ENCODE assay signal across 15 cellular contexts in genomic region chr15:85542488-85542887, GRCh38.
A peak's percentile ranks its signal among the peaks of the same experiment; 100 is the strongest.
DNase-seq lines count a peak whose midpoint lies in the region; TF ChIP-seq lines count a peak whose summit lies in the region.
"Had no signal": no experiment of that assay in that cellular context is flagged by ENCODE, and none has a peak within 500 bp of the region (broad histone marks: within the 10 kb centered on the region; RNA-seq: fewer than 3 reads in every experiment).

No MANE protein-coding gene starts in this region.

- POLR2A ChIA-PET in CD4-positive, alpha-beta memory T cell (lab: Charles Lee; ENCODE audit: partially characterized antibody), result no interaction called here

- H3K27me3 ChIP-seq in CD4-positive, alpha-beta memory T cell (ENCODE audit: insufficient read depth, low read length), result no peaks in the 10 kb centered on the region
- H3K27me3 ChIP-seq in mucosa of rectum (ENCODE audit: control insufficient read depth in 2 of 2, insufficient read depth in 2 of 2, low read length in 2 of 2) (no peaks in the 10 kb centered on the region), tibial nerve (no peaks in the 10 kb centered on the region)

- no peaks in the 10 kb centered on the region for H3K9me3 ChIP-seq in CD4-positive, alpha-beta memory T cell (ENCODE audit: control insufficient read depth in 1 of 2, low read length in 2 of 2)
- H3K9me3 ChIP-seq in mucosa of rectum (ENCODE audit: control insufficient read depth in 2 of 2, low read length in 2 of 2), result no peaks in the 10 kb centered on the region
- H3K9me3 ChIP-seq in tibial nerve, result no peaks in the 10 kb centered on the region

- H3K9me3 Mint-ChIP-seq in CD4-positive, alpha-beta memory T cell, result no peaks in the 10 kb centered on the region
- no peaks in the 10 kb centered on the region for H3K9me3 Mint-ChIP-seq in activated T-helper 2 cell treated with anti-CD3 and anti-CD28 coated beads, Interferon-gamma antibody, Interleukin-2, Interleukin-4, amounts not matched to agents 10 μg/mL and 5 μg/mL and 100 μg/mL, durations not matched to agents 14 hours and 24 hours and 36 hours
- no peaks in the 10 kb centered on the region for H3K9me3 Mint-ChIP-seq in type B pancreatic cell

- no peaks in the 10 kb centered on the region for H3K27me3 Mint-ChIP-seq in CD4-positive, alpha-beta memory T cell
- H3K27me3 Mint-ChIP-seq in activated T-helper 2 cell treated with anti-CD3 and anti-CD28 coated beads, Interferon-gamma antibody, Interleukin-2, Interleukin-4, amounts not matched to agents 10 μg/mL and 5 μg/mL and 100 μg/mL, durations not matched to agents 14 hours and 24 hours and 36 hours (ENCODE audit: low read depth), result no peaks in the 10 kb centered on the region
- H3K27me3 Mint-ChIP-seq in type B pancreatic cell, result no peaks in the 10 kb centered on the region

- 89 to 94% methylated on average over 3 of the region's 3 CpGs for WGBS in tibial nerve, 2 donors

- peaks cover 35% of the 10 kb centered on the region for H3K4me1 ChIP-seq in CD4-positive, alpha-beta memory T cell (ENCODE audit: insufficient read depth, low read length)
- peaks cover 40 to 43% of the 10 kb centered on the region in 2 donors for H3K4me1 ChIP-seq in mucosa of rectum (ENCODE audit: control insufficient read depth in 2 of 2, insufficient read depth in 2 of 2, low read length in 2 of 2)
- peaks cover 4 to 59% (median 34%) of the 10 kb centered on the region in 4 donors for H3K4me1 ChIP-seq in tibial nerve

- peaks cover 38 to 47% of the 10 kb centered on the region in 2 donors for H3K36me3 Mint-ChIP-seq in CD4-positive, alpha-beta memory T cell
- peaks cover 33% of the 10 kb centered on the region for H3K36me3 Mint-ChIP-seq in activated T-helper 2 cell treated with anti-CD3 and anti-CD28 coated beads, Interferon-gamma antibody, Interleukin-2, Interleukin-4, amounts not matched to agents 10 μg/mL and 5 μg/mL and 100 μg/mL, durations not matched to agents 14 hours and 24 hours and 36 hours (ENCODE audit: low read depth)
- peaks cover 20% of the 10 kb centered on the region for H3K36me3 Mint-ChIP-seq in type B pancreatic cell

- H3K36me3 ChIP-seq in CD4-positive, alpha-beta memory T cell (ENCODE audit: insufficient read depth, low read length), result no peaks in the 10 kb centered on the region
- H3K36me3 ChIP-seq in mucosa of rectum (ENCODE audit: control insufficient read depth in 2 of 2, insufficient read depth in 2 of 2, low read length in 2 of 2) (no peaks in the 10 kb centered on the region), tibial nerve (no peaks in the 10 kb centered on the region)

- H3K27ac Mint-ChIP-seq in CD4-positive, alpha-beta memory T cell, result peak overlapping the region in 6 of 7 donors; percentile 0 to 81 (median 27)
- peak overlapping the region; percentile 29 for H3K27ac Mint-ChIP-seq in activated T-helper 2 cell treated with anti-CD3 and anti-CD28 coated beads, Interferon-gamma antibody, Interleukin-2, Interleukin-4, amounts not matched to agents 10 μg/mL and 5 μg/mL and 100 μg/mL, durations not matched to agents 14 hours and 24 hours and 36 hours
- no peak overlapping the region for H3K27ac Mint-ChIP-seq in type B pancreatic cell

- no peak overlapping the region for H3K4me3 Mint-ChIP-seq in CD4-positive, alpha-beta memory T cell
- H3K4me3 Mint-ChIP-seq in activated T-helper 2 cell treated with anti-CD3 and anti-CD28 coated beads, Interferon-gamma antibody, Interleukin-2, Interleukin-4, amounts not matched to agents 10 μg/mL and 5 μg/mL and 100 μg/mL, durations not matched to agents 14 hours and 24 hours and 36 hours (ENCODE audit: low read depth), result no peak overlapping the region
- no peak overlapping the region for H3K4me3 Mint-ChIP-seq in type B pancreatic cell

- H3K27ac ChIP-seq in 22Rv1 (peak overlapping the region; percentile 97), mucosa of rectum (ENCODE audit: low read depth in 2 of 2, low read length in 2 of 2) (peak overlapping the region; percentile 91), tibial nerve (peak overlapping the region in 2 of 4 donors; percentile 7 to 78)
- H3K27ac ChIP-seq in CD4-positive, alpha-beta memory T cell (ENCODE audit: low read depth, low read length), result no peak overlapping the region

- DNase-seq in CD4-positive, alpha-beta memory T cell, result no peak
- no peak for DNase-seq in activated T-helper 2 cell treated with anti-CD3 and anti-CD28 coated beads, Interferon-gamma antibody, Interleukin-2, Interleukin-4, amounts not matched to agents 10 μg/mL and 5 μg/mL and 100 μg/mL, durations not matched to agents 14 hours and 24 hours and 36 hours (ENCODE audit: low spot score)
- no peak for DNase-seq in SHP77 (lab: John Stamatoyannopoulos, UW)
- no peak for DNase-seq in tibial nerve (ENCODE audit: low spot score in 2 of 2)
- no peak for DNase-seq in hippocampal formation (lab: John Stamatoyannopoulos, UW)
- no peak for DNase-seq in type B pancreatic cell (ENCODE audit: extremely low spot score, unreplicated experiment)
- DNase-seq: activated CD4-positive, CD25-positive, alpha-beta regulatory T cell treated with anti-CD3 and anti-CD28 coated beads, Interleukin-2, amount 50 U/mL, for 72 hours; activated naive CD4-positive, alpha-beta T cell treated with Interleukin-2 at 50 U/mL for 16 hours; C1 segment of cervical spinal cord; central memory CD4-positive, alpha-beta T cell; H7; retina; stimulated activated CD4-positive, alpha-beta T cell treated with anti-CD3 and anti-CD28 coated beads, Interleukin-4, amount 100 ng/mL, for 1 hour had no signal

- peak overlapping the region; percentile 2 to 48 for H3K9ac ChIP-seq in mucosa of rectum (ENCODE audit: low read depth in 1 of 2, low read length in 2 of 2)

- H3K4me3 ChIP-seq in CD4-positive, alpha-beta memory T cell (ENCODE audit: low read length in 2 of 2), result no peak overlapping the region
- H3K4me3 ChIP-seq in mucosa of rectum (ENCODE audit: low read length in 2 of 2) (peak overlapping the region; percentile 7 to 8), tibial nerve (no peak overlapping the region)

- no peak for TF ChIP-seq EP300 in tibial nerve (IDR thresholded peaks at IDR 0.05)

- CTCF ChIA-PET in CD4-positive, alpha-beta memory T cell (lab: Charles Lee; ENCODE audit: partially characterized antibody), result interaction anchor here (1.0 to 2.3 kb wide), 3 partner anchors 23 to 187 kb away, joined by 3 to 6 read pairs (median 3); no protein-coding TSS in a partner anchor

- peaks cover 55 to 69% (median 63%) of the 10 kb centered on the region in 4 donors for H3K4me1 Mint-ChIP-seq in CD4-positive, alpha-beta memory T cell
- H3K4me1 Mint-ChIP-seq in activated T-helper 2 cell treated with anti-CD3 and anti-CD28 coated beads, Interferon-gamma antibody, Interleukin-2, Interleukin-4, amounts not matched to agents 10 μg/mL and 5 μg/mL and 100 μg/mL, durations not matched to agents 14 hours and 24 hours and 36 hours (ENCODE audit: low read depth), result peaks cover 75% of the 10 kb centered on the region
- H3K4me1 Mint-ChIP-seq in type B pancreatic cell (ENCODE audit: unreplicated experiment), result peaks cover 34% of the 10 kb centered on the region

- no peak for TF ChIP-seq POLR2A in tibial nerve (IDR thresholded peaks at IDR 0.05)

- TF ChIP-seq CTCF in 22Rv1 (IDR thresholded peaks at IDR 0.05) (no peak), tibial nerve (IDR thresholded peaks at IDR 0.05) (no peak), type B pancreatic cell (conservative IDR thresholded peaks at IDR 0.05) (no peak)

- intact Hi-C loops in CD4-positive, alpha-beta memory T cell (cut with micrococcal nuclease), result no loop called here
- intact Hi-C loops in activated T-helper 2 cell treated with anti-CD3 and anti-CD28 coated beads, Interferon-gamma antibody, Interleukin-2, Interleukin-4, amounts not matched to agents 10 μg/mL and 5 μg/mL and 100 μg/mL, durations not matched to agents 14 hours and 24 hours and 36 hours (cut with micrococcal nuclease), result loop anchor here (2.0 to 5.0 kb wide), 7 partner anchors 40 to 780 kb away; no protein-coding TSS in a partner anchor

Comparison
In these comparisons a context has a peak if more than half of its experiments do, and no peak if none do; other contexts are left out.
1. H3K4me3 ChIP-seq: peak in mucosa of rectum (2 of 2); none in CD4-positive, alpha-beta memory T cell (0 of 2) and tibial nerve (0 of 4).